1 cellular context compared by ENCODE assay signal in genomic region chr18:67232991-67233390, GRCh38.
TF ChIP-seq lines count a peak whose summit lies in the region.

No MANE protein-coding gene starts in this region.

TF ChIP-seq in endothelial cell of umbilical vein, 7 proteins besides CTCF, POLR2A, EP300 and RAD21:
- no peak for TF ChIP-seq JUN (IDR thresholded peaks at IDR 0.05; ENCODE audit: borderline replicate concordance, insufficient read depth, insufficient read length, low read depth)
- no peak for TF ChIP-seq POLR2AphosphoS5 (IDR thresholded peaks at IDR 0.05; ENCODE audit: insufficient read depth, low read depth, low read length)
- no peak for TF ChIP-seq FOS (IDR thresholded peaks at IDR 0.05; ENCODE audit: borderline replicate concordance, insufficient read depth, low read length)
- no peak for TF ChIP-seq GATA2 (IDR thresholded peaks at IDR 0.05; ENCODE audit: insufficient read depth, insufficient read length, low read depth, low read length)
- no peak for TF ChIP-seq MAX (IDR thresholded peaks at IDR 0.05; ENCODE audit: insufficient read depth, insufficient read length)
- no peak for TF ChIP-seq EZH2 (IDR thresholded peaks at IDR 0.05; ENCODE audit: borderline replicate concordance, low read depth, low read length, severe bottlenecking)
- no peak for TF ChIP-seq MYC (IDR thresholded peaks at IDR 0.05; ENCODE audit: low read depth, low read length)
